In the genomic region with DNA sequence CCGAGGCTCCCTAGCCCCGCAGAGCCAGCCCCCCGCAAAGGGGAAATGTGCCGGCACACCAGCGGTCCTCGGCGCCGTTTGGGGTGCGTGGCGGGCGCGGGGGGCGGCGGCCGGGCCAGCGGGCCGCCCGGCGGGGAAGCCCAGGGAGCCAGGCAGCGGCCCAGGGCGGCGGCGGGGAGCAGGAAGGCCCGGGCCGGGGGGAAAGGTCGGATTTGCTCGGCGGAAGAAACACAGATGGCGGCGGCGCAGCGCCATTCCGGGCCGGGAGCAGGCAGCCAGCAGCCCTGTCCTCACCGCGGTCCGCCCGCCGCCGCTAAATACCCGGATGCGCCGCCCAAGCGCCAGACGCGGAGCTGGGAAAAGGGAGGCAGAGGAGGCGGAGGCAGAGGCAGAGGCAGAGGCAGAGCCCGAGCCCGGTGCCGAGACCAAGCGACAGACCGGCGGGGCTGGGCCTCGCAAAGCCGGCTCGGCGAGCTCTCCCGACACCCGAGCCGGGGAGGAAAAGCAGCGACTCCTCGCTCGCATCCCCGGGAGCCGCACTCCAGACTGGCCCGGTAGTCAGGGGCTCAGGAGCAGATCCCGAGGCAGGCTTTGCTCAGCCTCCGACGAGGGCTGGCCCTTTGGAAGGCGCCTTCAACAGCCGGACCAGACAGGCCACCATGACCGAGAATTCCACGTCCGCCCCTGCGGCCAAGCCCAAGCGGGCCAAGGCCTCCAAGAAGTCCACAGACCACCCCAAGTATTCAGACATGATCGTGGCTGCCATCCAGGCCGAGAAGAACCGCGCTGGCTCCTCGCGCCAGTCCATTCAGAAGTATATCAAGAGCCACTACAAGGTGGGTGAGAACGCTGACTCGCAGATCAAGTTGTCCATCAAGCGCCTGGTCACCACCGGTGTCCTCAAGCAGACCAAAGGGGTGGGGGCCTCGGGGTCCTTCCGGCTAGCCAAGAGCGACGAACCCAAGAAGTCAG, we compare ENCODE assay signal across 8 cellular contexts. TPM values are rescaled to one million over a fixed set of nuclear protein-coding genes. Genes with fewer than 3 reads are reported as not detected.
DNase-seq lines count a peak whose midpoint lies in the region; ATAC-seq and TF ChIP-seq lines count a peak whose summit lies in the region.

No MANE protein-coding gene starts in this region.

- peak; percentile 26 to 69 (median 58) for DNase-seq in CD4-positive, alpha-beta T cell
- DNase-seq in Jurkat, Clone E6-1 (ENCODE audit: low read depth, low spot score): peak; percentile 66
- DNase-seq in SW480 (ENCODE audit: low spot score) (peak; percentile 82), Right ventricle myocardium superior (peak; percentile 94), osteoblast (ENCODE audit: insufficient read length, low spot score, missing footprints) (peak; percentile 97), thoracic aorta (ENCODE audit: low spot score) (peak; percentile 61)
- DNase-seq in activated naive CD8-positive, alpha-beta T cell treated with anti-CD3 and anti-CD28 coated beads, Interleukin-2, amount 50 U/mL, for 24 hours: peak; percentile 79

- H3K27me3 Mint-ChIP-seq in CD4-positive, alpha-beta T cell: peaks cover 51% of the 10 kb centered on the region
- H3K27me3 Mint-ChIP-seq in activated naive CD8-positive, alpha-beta T cell treated with anti-CD3 and anti-CD28 coated beads, Interleukin-2, amount 50 U/mL, for 24 hours: peaks cover 65% of the 10 kb centered on the region

- ATAC-seq in CD4-positive, alpha-beta T cell (ENCODE audit: poor library complexity): peak; percentile 45
- peak; percentile 25 for ATAC-seq in activated naive CD8-positive, alpha-beta T cell treated with anti-CD3 and anti-CD28 coated beads, Interleukin-2, amount 50 U/mL, for 24 hours
- ATAC-seq in Right ventricle myocardium superior (ENCODE audit: poor library complexity): peak; percentile 63
- peak; percentile 50 for ATAC-seq in thoracic aorta (ENCODE audit: insufficient number of reproducible peaks, low FRiP score, low read depth)
- no peak for ATAC-seq in GM19324 (IDR thresholded peaks at IDR 0.05; ENCODE audit: low FRiP score, unreplicated experiment)

- no peaks in the 10 kb centered on the region for H3K9me3 Mint-ChIP-seq in CD4-positive, alpha-beta T cell
- H3K9me3 Mint-ChIP-seq in activated naive CD8-positive, alpha-beta T cell treated with anti-CD3 and anti-CD28 coated beads, Interleukin-2, amount 50 U/mL, for 24 hours: no peaks in the 10 kb centered on the region

- peak overlapping the region; percentile 76 for H3K4me3 Mint-ChIP-seq in CD4-positive, alpha-beta T cell
- peak overlapping the region; percentile 63 for H3K4me3 Mint-ChIP-seq in activated naive CD8-positive, alpha-beta T cell treated with anti-CD3 and anti-CD28 coated beads, Interleukin-2, amount 50 U/mL, for 24 hours

- H3K4me2 ChIP-seq in osteoblast (ENCODE audit: insufficient read depth, low read length): peak overlapping the region; percentile 98

- H3K4me1 Mint-ChIP-seq in CD4-positive, alpha-beta T cell (ENCODE audit: low read depth): peaks cover 52% of the 10 kb centered on the region
- peaks cover 40% of the 10 kb centered on the region for H3K4me1 Mint-ChIP-seq in activated naive CD8-positive, alpha-beta T cell treated with anti-CD3 and anti-CD28 coated beads, Interleukin-2, amount 50 U/mL, for 24 hours

- H3K27ac ChIP-seq in CD4-positive, alpha-beta T cell (ENCODE audit: low read depth, low read length): no peak overlapping the region
- peak overlapping the region; percentile 82 for H3K27ac ChIP-seq in osteoblast (ENCODE audit: low read depth, low read length)
- peak overlapping the region; percentile 72 to 78 for H3K27ac ChIP-seq in thoracic aorta

- H3K27ac Mint-ChIP-seq in CD4-positive, alpha-beta T cell: peak overlapping the region; percentile 3
- H3K27ac Mint-ChIP-seq in activated naive CD8-positive, alpha-beta T cell treated with anti-CD3 and anti-CD28 coated beads, Interleukin-2, amount 50 U/mL, for 24 hours: no peak overlapping the region

- H3K36me3 ChIP-seq in osteoblast (ENCODE audit: insufficient read depth, low read length): no peaks in the 10 kb centered on the region
- H3K36me3 ChIP-seq in thoracic aorta: no peaks in the 10 kb centered on the region

- peaks cover 13% of the 10 kb centered on the region for H3K79me2 ChIP-seq in osteoblast (ENCODE audit: insufficient read depth, low read length)

- no peaks in the 10 kb centered on the region for H3K36me3 Mint-ChIP-seq in CD4-positive, alpha-beta T cell (ENCODE audit: low read depth)
- H3K36me3 Mint-ChIP-seq in activated naive CD8-positive, alpha-beta T cell treated with anti-CD3 and anti-CD28 coated beads, Interleukin-2, amount 50 U/mL, for 24 hours (ENCODE audit: low read depth): no peaks in the 10 kb centered on the region

- H3K4me3 ChIP-seq in Jurkat, Clone E6-1 (ENCODE audit: low read length): peak overlapping the region; percentile 57
- H3K4me3 ChIP-seq in osteoblast (ENCODE audit: insufficient read depth, low read length) (peak overlapping the region; percentile 84), thoracic aorta (peak overlapping the region; percentile 67)

- intact Hi-C loops in CD4-positive, alpha-beta T cell (cut with DNase I, micrococcal nuclease): loop anchor here in 1 of 2 experiments (5.0 kb wide), 2 partner anchors 37 to 147 kb away; a partner anchor contains a TSS
- intact Hi-C loops in Right ventricle myocardium superior (cut with DNase I): no loop called here

- CTCF ChIA-PET in CD4-positive, alpha-beta T cell (lab: Charles Lee): no interaction called here

- peaks cover 54% of the 10 kb centered on the region for H3K27me3 ChIP-seq in CD4-positive, alpha-beta T cell (ENCODE audit: control insufficient read depth, insufficient read depth, low read length)
- H3K27me3 ChIP-seq in osteoblast (ENCODE audit: insufficient read depth, low read length) (no peaks in the 10 kb centered on the region), thoracic aorta (replicated peaks; ENCODE audit: insufficient read depth) (no peaks in the 10 kb centered on the region)

- POLR2A ChIA-PET in CD4-positive, alpha-beta T cell (lab: Charles Lee): interaction anchor here (1.2 to 1.6 kb wide), 2 partner anchors 13 to 39 kb away, joined by 3 to 6 read pairs; a partner anchor contains a TSS

- H3K9me3 ChIP-seq in CD4-positive, alpha-beta T cell (ENCODE audit: control insufficient read depth, low read length): no peaks in the 10 kb centered on the region
- H3K9me3 ChIP-seq in osteoblast (ENCODE audit: low read depth, low read length): no peaks in the 10 kb centered on the region
- no peaks in the 10 kb centered on the region for H3K9me3 ChIP-seq in thoracic aorta

- peak overlapping the region; percentile 91 for H2AFZ ChIP-seq in osteoblast (ENCODE audit: low read length)

- H3K4me1 ChIP-seq in osteoblast (ENCODE audit: insufficient read depth, low read length) (peaks cover 30% of the 10 kb centered on the region), thoracic aorta (ENCODE audit: control insufficient read depth in 1 of 2, low read depth in 2 of 2) (peaks cover 13 to 59% of the 10 kb centered on the region in 2 donors)

- H4K20me1 ChIP-seq in osteoblast (ENCODE audit: insufficient read depth, low read length): peaks cover 2% of the 10 kb centered on the region

- TF ChIP-seq CTCF in CD4-positive, alpha-beta T cell (IDR thresholded peaks at IDR 0.05): no peak
- TF ChIP-seq CTCF in osteoblast (IDR thresholded peaks at IDR 0.05; ENCODE audit: extremely low read depth, low read depth, low read length) (no peak), thoracic aorta (IDR thresholded peaks at IDR 0.05) (no peak)

RNA-seq across cellular contexts. Expression of a gene that starts 2.6 kb away (rescaled TPM):
- total RNA-seq in CD4-positive, alpha-beta T cell: 1 to 10 TPM; 1.4 to 1.8 TPM
- polyA plus RNA-seq in Jurkat, Clone E6-1 (2012; ENCODE audit: insufficient read depth, insufficient read length): 53.0 TPM
- 31.0 TPM for total RNA-seq in Right ventricle myocardium superior
- 25.9 and 26.8 TPM in 2 replicates for total RNA-seq in osteoblast
- total RNA-seq in thoracic aorta: 10 to 100 TPM in 1 of 2 donors, 1 to 10 TPM in 1; 3.9 to 42.5 TPM

RNA-seq across cellular contexts. Expression of a gene that starts 18.0 kb away (rescaled TPM):
- not detected for total RNA-seq in CD4-positive, alpha-beta T cell
- polyA plus RNA-seq in Jurkat, Clone E6-1 (2012; ENCODE audit: insufficient read depth, insufficient read length): not detected
- total RNA-seq in Right ventricle myocardium superior (not detected), osteoblast (not detected in 2 replicates), thoracic aorta (not detected)

RNA-seq across cellular contexts. Expression of a gene that starts 39.0 kb away (rescaled TPM):
- 10 to 100 TPM; 18.3 to 20.6 TPM for total RNA-seq in CD4-positive, alpha-beta T cell
- polyA plus RNA-seq in Jurkat, Clone E6-1 (2012; ENCODE audit: insufficient read depth, insufficient read length): 29.2 TPM
- 17.1 TPM for total RNA-seq in Right ventricle myocardium superior
- 20.6 and 23.9 TPM in 2 replicates for total RNA-seq in osteoblast
- total RNA-seq in thoracic aorta: 10 to 100 TPM; 33.0 to 45.1 TPM

RNA-seq across cellular contexts. Expression of a gene that starts 44.0 kb away (rescaled TPM):
- total RNA-seq in CD4-positive, alpha-beta T cell: 100 to 1,000 TPM; 525 to 541 TPM
- polyA plus RNA-seq in Jurkat, Clone E6-1 (2012; ENCODE audit: insufficient read depth, insufficient read length): 862 TPM
- total RNA-seq in Right ventricle myocardium superior: 326 TPM
- 280 and 330 TPM in 2 replicates for total RNA-seq in osteoblast
- total RNA-seq in thoracic aorta: 100 to 1,000 TPM; 224 to 226 TPM
